ENCODE assay signal across 37 cellular contexts in the genomic region with DNA sequence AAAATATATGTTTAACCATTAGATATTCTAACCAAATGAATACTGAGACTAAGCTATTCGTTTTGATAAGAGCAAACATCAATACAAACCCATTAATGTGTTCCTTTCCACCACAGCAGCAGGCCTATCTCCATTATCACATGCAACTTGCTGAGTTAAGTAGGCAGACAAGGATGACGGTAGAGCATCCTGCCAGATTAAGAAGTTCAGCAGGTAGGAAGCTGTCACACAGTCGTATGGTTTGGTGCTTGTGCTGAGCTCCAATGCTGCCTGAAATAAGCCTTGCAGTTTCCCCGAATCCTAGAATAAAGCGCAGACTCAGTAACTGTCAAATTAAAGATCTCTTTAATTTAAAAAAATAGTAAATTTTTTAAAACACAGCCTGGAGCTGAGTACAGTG.
"Had no signal": no experiment of that assay in that cellular context is flagged by ENCODE, and none has a peak within 500 bp of the region (broad histone marks: within the 10 kb centered on the region; RNA-seq: fewer than 3 reads in every experiment).

No MANE protein-coding gene starts in this region.

- H3K9me3 Mint-ChIP-seq: activated naive CD4-positive, alpha-beta T cell treated with anti-CD3 and anti-CD28 coated beads for 36 hours; activated naive CD4-positive, alpha-beta T cell treated with anti-CD3 and anti-CD28 coated beads, Interleukin-2, amount 10 ng/mL, durations not matched to agents 7 days and 5 days; activated naive CD4-positive, alpha-beta T cell treated with anti-CD3 and anti-CD28 coated beads, Interleukin-2, amount 50 U/mL, for 24 hours; activated naive CD4-positive, alpha-beta T cell treated with anti-CD3 and anti-CD28 coated beads, Interleukin-2, amount 50 U/mL, for 72 hours; activated naive CD8-positive, alpha-beta T cell treated with anti-CD3 and anti-CD28 coated beads for 36 hours; activated naive CD8-positive, alpha-beta T cell treated with anti-CD3 and anti-CD28 coated beads, Interleukin-2, amount 10 ng/mL, durations not matched to agents 7 days and 5 days; activated naive CD8-positive, alpha-beta T cell treated with anti-CD3 and anti-CD28 coated beads, Interleukin-2, amount 50 U/mL, for 24 hours; activated T-cell treated with anti-CD3 and anti-CD28 coated beads, Interleukin-2, amount 50 U/mL, for 24 hours; activated T-cell treated with anti-CD3 and anti-CD28 coated beads, Interleukin-2, amount 50 U/mL, for 4 hours; activated T-cell treated with anti-CD3 and anti-CD28 coated beads, Interleukin-2, amount 50 U/mL, for 72 hours; activated T-helper 1 cell treated with anti-CD3 and anti-CD28 coated beads, Interleukin-12 subunit alpha, Interleukin-12 subunit beta, Interleukin-2, Interleukin-4 antibody, amounts not matched to agents 30 ng/mL and 10 ng/mL and 1 ng/mL, durations not matched to agents 14 hours and 24 hours and 36 hours; activated T-helper 17 cell treated with anti-CD3 and anti-CD28 coated beads, Interleukin-2, amount 50 U/mL, for 72 hours; activated T-helper 2 cell treated with anti-CD3 and anti-CD28 coated beads, Interferon-gamma antibody, Interleukin-2, Interleukin-4, amounts not matched to agents 10 μg/mL and 5 μg/mL and 100 μg/mL, durations not matched to agents 14 hours and 24 hours and 36 hours; brain; central memory CD8-positive, alpha-beta T cell had no signal

- H3K4me1 Mint-ChIP-seq: brain had no signal

- H3K4me3 Mint-ChIP-seq: activated naive CD4-positive, alpha-beta T cell treated with anti-CD3 and anti-CD28 coated beads for 36 hours; activated naive CD4-positive, alpha-beta T cell treated with anti-CD3 and anti-CD28 coated beads, Interleukin-2, amount 10 ng/mL, durations not matched to agents 7 days and 5 days; activated naive CD4-positive, alpha-beta T cell treated with anti-CD3 and anti-CD28 coated beads, Interleukin-2, amount 50 U/mL, for 24 hours; activated naive CD8-positive, alpha-beta T cell; activated naive CD8-positive, alpha-beta T cell treated with anti-CD3 and anti-CD28 coated beads for 36 hours; activated naive CD8-positive, alpha-beta T cell treated with anti-CD3 and anti-CD28 coated beads, Interleukin-2, amount 10 ng/mL, durations not matched to agents 7 days and 5 days; activated naive CD8-positive, alpha-beta T cell treated with anti-CD3 and anti-CD28 coated beads, Interleukin-2, amount 50 U/mL, for 24 hours; activated T-cell treated with anti-CD3 and anti-CD28 coated beads, Interleukin-2, amount 50 U/mL, for 24 hours; activated T-cell treated with anti-CD3 and anti-CD28 coated beads, Interleukin-2, amount 50 U/mL, for 4 hours; activated T-cell treated with anti-CD3 and anti-CD28 coated beads, Interleukin-2, amount 50 U/mL, for 72 hours; activated T-helper 1 cell treated with anti-CD3 and anti-CD28 coated beads, Interleukin-12 subunit alpha, Interleukin-12 subunit beta, Interleukin-2, Interleukin-4 antibody, amounts not matched to agents 30 ng/mL and 10 ng/mL and 1 ng/mL, durations not matched to agents 14 hours and 24 hours and 36 hours; activated T-helper 17 cell treated with anti-CD3 and anti-CD28 coated beads, Interleukin-2, amount 50 U/mL, for 72 hours; brain; central memory CD8-positive, alpha-beta T cell had no signal

- H3K4me1 ChIP-seq: adrenal gland, ascending aorta, body of pancreas, breast epithelium had no signal

- ATAC-seq: activated naive CD4-positive, alpha-beta T cell treated with anti-CD3 and anti-CD28 coated beads, Interleukin-2, amount 50 U/mL, for 72 hours; activated naive CD8-positive, alpha-beta T cell treated with anti-CD3 and anti-CD28 coated beads, Interleukin-2, amount 50 U/mL, for 24 hours; activated T-cell treated with anti-CD3 and anti-CD28 coated beads, Interleukin-2, amount 50 U/mL, for 4 hours; activated T-cell treated with anti-CD3 and anti-CD28 coated beads, Interleukin-2, amount 50 U/mL, for 72 hours; activated T-helper 17 cell treated with anti-CD3 and anti-CD28 coated beads, Interleukin-2, amount 50 U/mL, for 72 hours; body of pancreas had no signal

- H3K4me3 ChIP-seq: adrenal gland, ascending aorta, body of pancreas, breast epithelium, cardiac muscle cell had no signal

- DNase-seq: activated effector memory CD4-positive, alpha-beta T cell treated with anti-CD3 and anti-CD28 coated beads, Interleukin-2, amount 50 U/mL, for 16 hours; activated effector memory CD4-positive, alpha-beta T cell treated with Interleukin-2 at 50 U/mL for 16 hours; activated gamma-delta T cell; activated gamma-delta T cell treated with Interleukin-2 at 50 U/mL for 16 hours; activated naive CD4-positive, alpha-beta T cell; activated naive CD4-positive, alpha-beta T cell treated with anti-CD3 and anti-CD28 coated beads for 36 hours; activated naive CD4-positive, alpha-beta T cell treated with anti-CD3 and anti-CD28 coated beads, Interleukin-2, amount 10 ng/mL, durations not matched to agents 7 days and 5 days; activated naive CD4-positive, alpha-beta T cell treated with anti-CD3 and anti-CD28 coated beads, Interleukin-2, amount 50 U/mL, for 16 hours; activated naive CD4-positive, alpha-beta T cell treated with Interleukin-2 at 50 U/mL for 16 hours; activated naive CD8-positive, alpha-beta T cell treated with anti-CD3 and anti-CD28 coated beads for 36 hours; activated naive CD8-positive, alpha-beta T cell treated with anti-CD3 and anti-CD28 coated beads, Interleukin-2, amount 10 ng/mL, durations not matched to agents 7 days and 5 days; activated naive CD8-positive, alpha-beta T cell treated with anti-CD3 and anti-CD28 coated beads, Interleukin-2, amount 50 U/mL, for 24 hours; activated T-cell treated with anti-CD3 and anti-CD28 coated beads, Interleukin-2, amount 50 U/mL, for 1 hour; activated T-cell treated with anti-CD3 and anti-CD28 coated beads, Interleukin-2, amount 50 U/mL, for 24 hours; activated T-cell treated with anti-CD3 and anti-CD28 coated beads, Interleukin-2, amount 50 U/mL, for 4 hours; activated T-cell treated with anti-CD3 and anti-CD28 coated beads, Interleukin-2, amount 50 U/mL, for 48 hours; activated T-cell treated with anti-CD3 and anti-CD28 coated beads, Interleukin-2, amount 50 U/mL, for 72 hours; adrenal gland; amniotic stem cell; amygdala; anterior cingulate cortex; aorta; body of pancreas; brain microvascular endothelial cell; central memory CD4-positive, alpha-beta T cell; cerebellar nuclear complex had no signal

- H3K9me3 ChIP-seq: adrenal gland, ascending aorta, body of pancreas, breast epithelium had no signal

- H3K27me3 Mint-ChIP-seq: activated naive CD4-positive, alpha-beta T cell treated with anti-CD3 and anti-CD28 coated beads, Interleukin-2, amount 10 ng/mL, durations not matched to agents 7 days and 5 days; activated naive CD4-positive, alpha-beta T cell treated with anti-CD3 and anti-CD28 coated beads, Interleukin-2, amount 50 U/mL, for 24 hours; activated naive CD8-positive, alpha-beta T cell; activated naive CD8-positive, alpha-beta T cell treated with anti-CD3 and anti-CD28 coated beads for 36 hours; activated naive CD8-positive, alpha-beta T cell treated with anti-CD3 and anti-CD28 coated beads, Interleukin-2, amount 10 ng/mL, durations not matched to agents 7 days and 5 days; activated naive CD8-positive, alpha-beta T cell treated with anti-CD3 and anti-CD28 coated beads, Interleukin-2, amount 50 U/mL, for 24 hours; activated T-cell treated with anti-CD3 and anti-CD28 coated beads, Interleukin-2, amount 50 U/mL, for 24 hours; activated T-helper 17 cell treated with anti-CD3 and anti-CD28 coated beads, Interleukin-2, amount 50 U/mL, for 72 hours; brain; central memory CD8-positive, alpha-beta T cell had no signal

- H3K27me3 ChIP-seq: adrenal gland, ascending aorta, body of pancreas, brain microvascular endothelial cell, breast epithelium, cardiac muscle cell had no signal

- H3K27ac Mint-ChIP-seq: activated naive CD4-positive, alpha-beta T cell treated with anti-CD3 and anti-CD28 coated beads for 36 hours; activated naive CD4-positive, alpha-beta T cell treated with anti-CD3 and anti-CD28 coated beads, Interleukin-2, amount 10 ng/mL, durations not matched to agents 7 days and 5 days; activated naive CD4-positive, alpha-beta T cell treated with anti-CD3 and anti-CD28 coated beads, Interleukin-2, amount 50 U/mL, for 24 hours; activated naive CD4-positive, alpha-beta T cell treated with anti-CD3 and anti-CD28 coated beads, Interleukin-2, amount 50 U/mL, for 72 hours; activated naive CD8-positive, alpha-beta T cell; activated naive CD8-positive, alpha-beta T cell treated with anti-CD3 and anti-CD28 coated beads for 36 hours; activated naive CD8-positive, alpha-beta T cell treated with anti-CD3 and anti-CD28 coated beads, Interleukin-2, amount 10 ng/mL, durations not matched to agents 7 days and 5 days; activated naive CD8-positive, alpha-beta T cell treated with anti-CD3 and anti-CD28 coated beads, Interleukin-2, amount 50 U/mL, for 24 hours; activated T-cell treated with anti-CD3 and anti-CD28 coated beads, Interleukin-2, amount 50 U/mL, for 24 hours; activated T-helper 1 cell treated with anti-CD3 and anti-CD28 coated beads, Interleukin-12 subunit alpha, Interleukin-12 subunit beta, Interleukin-2, Interleukin-4 antibody, amounts not matched to agents 30 ng/mL and 10 ng/mL and 1 ng/mL, durations not matched to agents 14 hours and 24 hours and 36 hours; activated T-helper 17 cell treated with anti-CD3 and anti-CD28 coated beads, Interleukin-2, amount 50 U/mL, for 72 hours; activated T-helper 2 cell treated with anti-CD3 and anti-CD28 coated beads, Interferon-gamma antibody, Interleukin-2, Interleukin-4, amounts not matched to agents 10 μg/mL and 5 μg/mL and 100 μg/mL, durations not matched to agents 14 hours and 24 hours and 36 hours; brain had no signal

- H3K27ac ChIP-seq: adrenal gland, ascending aorta, body of pancreas, brain microvascular endothelial cell, breast epithelium, cardiac muscle cell had no signal
